ENCODE assay signal across 1 cellular context in genomic region chr15:80099246-80099645, GRCh38.
TF ChIP-seq lines count a peak whose summit lies in the region.

No MANE protein-coding gene starts in this region.

TF ChIP-seq in HEK293, 187 proteins besides CTCF, POLR2A, EP300 and RAD21 (continued from another document):
- peak; percentile 57 for TF ChIP-seq PRDM6 (tag by site-specific recombination; IDR thresholded peaks at IDR 0.05)
- TF ChIP-seq ZNF18 (tag by site-specific recombination; IDR thresholded peaks at IDR 0.05) = no peak
- no peak for TF ChIP-seq KLF9 (tag by site-specific recombination; IDR thresholded peaks at IDR 0.05; ENCODE audit: low read depth)
- TF ChIP-seq ZNF354C (tag by site-specific recombination; IDR thresholded peaks at IDR 0.05; ENCODE audit: borderline replicate concordance, low read depth) = no peak
- no peak for TF ChIP-seq KLF17 (tag by site-specific recombination; IDR thresholded peaks at IDR 0.05)
- no peak for TF ChIP-seq ZNF558 (tag by site-specific recombination; IDR thresholded peaks at IDR 0.05)
- TF ChIP-seq ZNF362 (tag by site-specific recombination; IDR thresholded peaks at IDR 0.05) = no peak
- TF ChIP-seq ZNF571 (tag by site-specific recombination; IDR thresholded peaks at IDR 0.05) = no peak
- TF ChIP-seq ZNF621 (tag by site-specific recombination; IDR thresholded peaks at IDR 0.05) = no peak
- TF ChIP-seq HOXD13 (CRISPR knock-in tag; IDR thresholded peaks at IDR 0.05; ENCODE audit: borderline replicate concordance) = no peak
- no peak for TF ChIP-seq ZSCAN4 (tag by site-specific recombination; IDR thresholded peaks at IDR 0.05)
- no peak for TF ChIP-seq BCL11A (tag by site-specific recombination; IDR thresholded peaks at IDR 0.05; ENCODE audit: low read depth)
- TF ChIP-seq SCRT2 (tag by site-specific recombination; IDR thresholded peaks at IDR 0.05) = no peak
- no peak for TF ChIP-seq IKZF3 (tag by site-specific recombination; IDR thresholded peaks at IDR 0.05)
- TF ChIP-seq REPIN1 (tag by site-specific recombination; IDR thresholded peaks at IDR 0.05; ENCODE audit: low read depth) = no peak
TF ChIP-seq in HEK293: peak in this region for 3.
